ENCODE assay signal across 25 cellular contexts in the genomic region with DNA sequence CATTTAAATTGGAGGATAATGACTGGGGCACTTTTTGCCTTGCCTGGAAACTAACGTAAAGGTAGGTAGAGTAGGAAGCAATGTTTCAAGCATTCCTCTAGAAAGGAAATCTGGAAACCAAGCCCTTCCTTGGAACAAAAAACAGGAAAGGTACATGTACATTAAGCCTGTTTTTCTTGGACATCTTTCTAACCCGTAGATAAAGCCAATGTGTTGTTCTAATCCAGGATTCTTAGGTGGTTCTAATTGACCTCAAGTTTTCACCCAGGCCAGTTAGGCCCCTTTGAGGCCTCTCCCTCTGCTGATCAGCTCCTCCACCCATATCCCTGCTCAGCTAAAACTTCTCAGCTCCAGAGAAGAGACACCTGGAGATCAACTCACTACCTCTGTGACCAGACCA. TPM values are rescaled to one million over a fixed set of nuclear protein-coding genes. Genes with fewer than 3 reads are reported as not detected.
DNase-seq lines count a peak whose midpoint lies in the region; ATAC-seq and TF ChIP-seq lines count a peak whose summit lies in the region.
"Had no signal": no experiment of that assay in that cellular context is flagged by ENCODE, and none has a peak within 500 bp of the region (broad histone marks: within the 10 kb centered on the region; RNA-seq: fewer than 3 reads in every experiment).

No MANE protein-coding gene starts in this region.

- no peaks in the 10 kb centered on the region for H3K9me3 ChIP-seq in mammary epithelial cell (replicated peaks; ENCODE audit: insufficient read depth, low read length)
- H3K9me3 ChIP-seq in heart right ventricle: no peaks in the 10 kb centered on the region
- H3K9me3 ChIP-seq in right atrium auricular region: no peaks in the 10 kb centered on the region
- H3K9me3 ChIP-seq in skeletal muscle tissue (ENCODE audit: control insufficient read depth in 3 of 3, low read length in 3 of 3): no peaks in the 10 kb centered on the region
- H3K9me3 ChIP-seq: BE2C; BLaER1 treated with 17β-estradiol and CSF1 and Interleukin-3, amounts not matched to agents 10 nM and 100 nM; HAP-1 had no signal

- H3K36me3 ChIP-seq in mammary epithelial cell (ENCODE audit: insufficient read depth, low read length) (no peaks in the 10 kb centered on the region), heart right ventricle (no peaks in the 10 kb centered on the region), right atrium auricular region (no peaks in the 10 kb centered on the region), skeletal muscle tissue (ENCODE audit: control insufficient read depth in 3 of 3, insufficient read depth in 3 of 3, low read length in 3 of 3) (no peaks in the 10 kb centered on the region)
- H3K36me3 ChIP-seq: BE2C; BLaER1 treated with 17β-estradiol and CSF1 and Interleukin-3, amounts not matched to agents 10 nM and 100 nM; HAP-1 had no signal

- dilution Hi-C loops in mammary epithelial cell (cut with HindIII; ENCODE audit: low sequenced_read_pairs): no loop called here

- H3K9me3 Mint-ChIP-seq in MCF 10A (ENCODE audit: unreplicated experiment): no peaks in the 10 kb centered on the region
- H3K9me3 Mint-ChIP-seq: CD4-positive, alpha-beta T cell; CD8-positive, alpha-beta memory T cell; HFFc6 had no signal

- H3K4me1 ChIP-seq in mammary epithelial cell (ENCODE audit: insufficient read depth, low read length) (peaks cover 5% of the 10 kb centered on the region), heart right ventricle (peaks cover 0 to 25% (median 0%) of the 10 kb centered on the region in 9 donors), right atrium auricular region (peaks cover 0 to 2% of the 10 kb centered on the region in 2 donors), skeletal muscle tissue (ENCODE audit: control insufficient read depth in 3 of 3, insufficient read depth in 3 of 3, low read length in 3 of 3) (peaks cover 0 to 6% (median 5%) of the 10 kb centered on the region in 3 donors)
- H3K4me1 ChIP-seq: A549, BE2C, HAP-1 had no signal

- intact Hi-C loops in MCF 10A (cut with micrococcal nuclease) (loop anchor here (2.0 to 10.0 kb wide), 3 partner anchors 22 to 370 kb away; no protein-coding TSS in a partner anchor), mammary epithelial cell (cut with micrococcal nuclease) (no loop called here), heart right ventricle (cut with DNase I) (loop anchor here in 1 of 10 donors (10.0 kb wide), 1 partner anchor 110 kb away; no protein-coding TSS in a partner anchor), left ventricle myocardium superior (cut with micrococcal nuclease) (no loop called here)

- H3K9ac ChIP-seq in mammary epithelial cell (ENCODE audit: insufficient read depth, low read length): no peak overlapping the region
- H3K9ac ChIP-seq in skeletal muscle tissue (ENCODE audit: low read depth in 1 of 3, low read length in 3 of 3): no peak overlapping the region
- H3K9ac ChIP-seq: BLaER1 treated with 17β-estradiol and CSF1 and Interleukin-3, amounts not matched to agents 10 nM and 100 nM had no signal

- H3K27ac ChIP-seq in mammary epithelial cell (ENCODE audit: insufficient read depth, low read depth, low read length) (no peak overlapping the region), heart right ventricle (peak overlapping the region in 6 of 10 donors; percentile 3 to 42 (median 22)), right atrium auricular region (no peak overlapping the region), skeletal muscle tissue (ENCODE audit: low read depth, low read length) (peak overlapping the region; percentile 22)
- H3K27ac ChIP-seq: 22Rv1; BLaER1 treated with 17β-estradiol and CSF1 and Interleukin-3, amounts not matched to agents 10 nM and 100 nM had no signal

- H3K79me2 ChIP-seq in mammary epithelial cell (ENCODE audit: insufficient read depth, low read length): no peaks in the 10 kb centered on the region

- peak in 7 of 8 donors; percentile 19 to 73 (median 37) for ATAC-seq in heart right ventricle
- ATAC-seq in left ventricle myocardium superior: peak; percentile 57
- ATAC-seq: A549 had no signal

- WGBS in mammary epithelial cell (ENCODE audit: low coverage, missing lambda C conversion rate): 78% methylated on average over 2 of the region's 2 CpGs
- WGBS in heart right ventricle, 2 donors: 59 to 62% methylated on average over 2 of the region's 2 CpGs

- H4K20me1 ChIP-seq in mammary epithelial cell (ENCODE audit: insufficient read depth, low read length): no peaks in the 10 kb centered on the region
- H4K20me1 ChIP-seq: BLaER1 treated with 17β-estradiol and CSF1 and Interleukin-3, amounts not matched to agents 10 nM and 100 nM had no signal

- DNase-seq in MCF 10A (ENCODE audit: unreplicated experiment): peak; percentile 26
- no peak for DNase-seq in mammary epithelial cell
- no peak for DNase-seq in heart right ventricle
- DNase-seq in right atrium auricular region (ENCODE audit: low spot score): no peak
- DNase-seq in left ventricle myocardium superior: no peak
- DNase-seq in KBM-7: no peak
- no peak for DNase-seq in 8988T
- DNase-seq: ACHN; AML-193; BE2C; CD4-positive, alpha-beta T cell; CD8-positive, alpha-beta memory T cell; DMS 273 treated with DMSO at 0.1 percent for 48 hours; DMS79; GF-D8; GOT3; HFFc6 had no signal

- H2AFZ ChIP-seq in mammary epithelial cell (ENCODE audit: low read depth, low read length): no peak overlapping the region

- H3K27ac Mint-ChIP-seq in MCF 10A (ENCODE audit: low read depth, unreplicated experiment): peak overlapping the region; percentile 89
- H3K27ac Mint-ChIP-seq: CD4-positive, alpha-beta T cell; HFFc6 had no signal

- H3K27me3 Mint-ChIP-seq in MCF 10A (ENCODE audit: insufficient read depth, unreplicated experiment): no peaks in the 10 kb centered on the region

- POLR2A ChIA-PET in MCF 10A (lab: Yijun Ruan, JAX): interaction anchor here (1.4 to 1.8 kb wide), 2 partner anchors 22 to 562 kb away, joined by 4 to 11 read pairs; no protein-coding TSS in a partner anchor

- no peaks in the 10 kb centered on the region for H3K36me3 Mint-ChIP-seq in MCF 10A (ENCODE audit: insufficient read depth, unreplicated experiment)
- H3K36me3 Mint-ChIP-seq: CD14-positive monocyte; CD8-positive, alpha-beta memory T cell had no signal

- peaks cover 3% of the 10 kb centered on the region for H3K27me3 ChIP-seq in mammary epithelial cell (ENCODE audit: insufficient read depth, low read length)
- peaks cover 0 to 4% (median 0%) of the 10 kb centered on the region in 7 donors for H3K27me3 ChIP-seq in heart right ventricle
- H3K27me3 ChIP-seq in right atrium auricular region: no peaks in the 10 kb centered on the region
- no peaks in the 10 kb centered on the region for H3K27me3 ChIP-seq in skeletal muscle tissue (ENCODE audit: control insufficient read depth in 3 of 3, insufficient read depth in 3 of 3, low read length in 3 of 3)
- H3K27me3 ChIP-seq: BE2C; BLaER1 treated with 17β-estradiol and CSF1 and Interleukin-3, amounts not matched to agents 10 nM and 100 nM had no signal

- H3K4me1 Mint-ChIP-seq in MCF 10A (ENCODE audit: insufficient read depth, unreplicated experiment): peaks cover 60% of the 10 kb centered on the region
- H3K4me1 Mint-ChIP-seq: CD14-positive monocyte had no signal

- H3K4me3 Mint-ChIP-seq in MCF 10A (ENCODE audit: unreplicated experiment): no peak overlapping the region
- H3K4me3 Mint-ChIP-seq: CD14-positive monocyte; CD4-positive, alpha-beta T cell; CD8-positive, alpha-beta memory T cell had no signal

- in situ Hi-C loops in mammary epithelial cell (cut with MboI; ENCODE audit: low sequenced_read_pairs in 2 of 2): no loop called here
- in situ Hi-C loops in KBM-7 (cut with MboI; ENCODE audit: low pct_unique_long_range_greater_than_20kb, low sequenced_read_pairs): no loop called here

- CTCF ChIA-PET in MCF 10A (lab: Yijun Ruan, JAX): interaction anchor here (0.7 to 8.1 kb wide), 21 partner anchors 9 to 719 kb away, joined by 3 to 255 read pairs (median 6); no protein-coding TSS in a partner anchor
- CTCF ChIA-PET in mammary epithelial cell (lab: Charles Lee; ENCODE audit: low non-redundant PET): no interaction called here

- H3K4me2 ChIP-seq in mammary epithelial cell (ENCODE audit: insufficient read depth, low read depth, low read length): no peak overlapping the region
- H3K4me2 ChIP-seq: A549; BLaER1 treated with 17β-estradiol and CSF1 and Interleukin-3, amounts not matched to agents 10 nM and 100 nM had no signal

- TF ChIP-seq CTCF in MCF 10A (IDR thresholded peaks at IDR 0.05; ENCODE audit: unreplicated experiment): no peak
- no peak for TF ChIP-seq CTCF in mammary epithelial cell (conservative IDR thresholded peaks at IDR 0.05 in 1 of 2, IDR thresholded peaks at IDR 0.05 in 1 of 2; ENCODE audit: extremely low read depth in 1 of 2, insufficient read depth in 1 of 2, low read depth in 1 of 2, low read length in 2 of 2)
- no peak for TF ChIP-seq CTCF in heart right ventricle (IDR thresholded peaks at IDR 0.05)
- no peak for TF ChIP-seq CTCF in right atrium auricular region (IDR thresholded peaks at IDR 0.05)

- H3K4me3 ChIP-seq in mammary epithelial cell (replicated peaks in 1 of 3; ENCODE audit: insufficient read depth in 1 of 3, low read depth in 2 of 3, low read length in 3 of 3) (no peak overlapping the region), heart right ventricle (no peak overlapping the region), right atrium auricular region (no peak overlapping the region), skeletal muscle tissue (ENCODE audit: low read length in 3 of 3) (no peak overlapping the region)
- H3K4me3 ChIP-seq: A549; BLaER1 treated with 17β-estradiol and CSF1 and Interleukin-3, amounts not matched to agents 10 nM and 100 nM; HAP-1 had no signal

- BruUV-seq in MCF 10A (replicated peaks; lab: Mats Ljungman, UMichigan) (no TSS peak), mammary epithelial cell (replicated peaks; lab: Mats Ljungman, UMichigan) (no TSS peak)

RNA-seq across cellular contexts. Expression of a gene that starts 6.3 kb away (rescaled TPM):
- total RNA-seq in MCF 10A (2022) (119 and 178 TPM in 2 replicates), mammary epithelial cell (10 to 100 TPM; 32.1 to 39.5 TPM), heart right ventricle (10 to 100 TPM in 5 of 10 donors, 1 to 10 TPM in 5; 7.0 to 22.8 (median 10.2) TPM), right atrium auricular region (10 to 100 TPM; 42.9 to 58.8 TPM), left ventricle myocardium superior (18.7 TPM), skeletal muscle tissue (7.3 TPM)
- polyA plus RNA-seq in mammary epithelial cell (44.4 TPM), heart right ventricle (10 to 100 TPM; 43.5 to 80.8 TPM)
- 14.7 TPM for polyA minus RNA-seq in mammary epithelial cell

RNA-seq across cellular contexts. Expression of a gene that starts 27.7 kb away (rescaled TPM):
- total RNA-seq in MCF 10A (2022) (not detected in 2 replicates), mammary epithelial cell (not detected), heart right ventricle (1 to 10 TPM in 1 of 10 donors, under 1 TPM in 1, not detected in 8; 0.87 to 3.0 TPM), right atrium auricular region (under 1 TPM in 1 of 2 donors, not detected in 1; 0.24 TPM), left ventricle myocardium superior (0.82 TPM), skeletal muscle tissue (not detected)
- polyA plus RNA-seq in mammary epithelial cell (not detected), heart right ventricle (under 1 TPM in 1 of 2 donors, not detected in 1; 0.12 TPM)
- not detected for polyA minus RNA-seq in mammary epithelial cell
- total RNA-seq: Daoy, G401, HFFc6 had no signal
- polyA plus RNA-seq: A549 had no signal

RNA-seq across cellular contexts. Expression of a gene that starts 52.2 kb away (rescaled TPM):
- not detected in 2 replicates for total RNA-seq in MCF 10A (2022)
- not detected for total RNA-seq in mammary epithelial cell
- polyA plus RNA-seq in mammary epithelial cell: not detected
- polyA minus RNA-seq in mammary epithelial cell: not detected
- 10 to 100 TPM in 1 of 10 donors, 1 to 10 TPM in 4, under 1 TPM in 5; 0.30 to 24.4 (median 0.97) TPM for total RNA-seq in heart right ventricle
- polyA plus RNA-seq in heart right ventricle: 1 to 10 TPM in 1 of 2 donors, under 1 TPM in 1; 0.95 to 1.4 TPM
- total RNA-seq in right atrium auricular region: 1 to 10 TPM; 1.0 to 4.2 TPM
- 2.4 TPM for total RNA-seq in left ventricle myocardium superior
- 1.6 TPM for total RNA-seq in skeletal muscle tissue
- total RNA-seq: G401 had no signal
- polyA plus RNA-seq: A549 had no signal

Comparison
In these comparisons a context has a peak if more than half of its experiments do, and no peak if none do; other contexts are left out.
1. H3K27ac ChIP-seq: peak in heart right ventricle (6 of 10) and skeletal muscle tissue (single experiment); none in mammary epithelial cell (single experiment) and right atrium auricular region (0 of 2).